In genomic region chr10:1444826-1445225, GRCh38 we compare ENCODE assay signal across 26 cellular contexts.
"Had no signal": no experiment of that assay in that cellular context is flagged by ENCODE, and none has a peak within 500 bp of the region (broad histone marks: within the 10 kb centered on the region; RNA-seq: fewer than 3 reads in every experiment).

No MANE protein-coding gene starts in this region.

- H3K9me3 ChIP-seq: neutrophil, ovary, psoas muscle, right lobe of liver, sigmoid colon, stomach, thoracic aorta, thyroid gland, tibial nerve, upper lobe of left lung, vagina had no signal

- H3K36me3 ChIP-seq: neutrophil, ovary, right lobe of liver, sigmoid colon, stomach, thoracic aorta, thyroid gland, tibial nerve, upper lobe of left lung, vagina had no signal

- H3K4me3 ChIP-seq: ovary, psoas muscle, right lobe of liver, sigmoid colon, stomach, thoracic aorta, thyroid gland, tibial nerve, upper lobe of left lung, vagina had no signal

- H3K4me1 ChIP-seq: parathyroid adenoma, psoas muscle, right lobe of liver, sigmoid colon, thyroid gland, tibial nerve, vagina had no signal

- H3K27ac ChIP-seq: neutrophil, ovary, parathyroid adenoma, psoas muscle, right lobe of liver, sigmoid colon, stomach, thoracic aorta, thyroid gland, tibial nerve, upper lobe of left lung, vagina had no signal

- FAIRE-seq: small intestine, urothelium cell line had no signal

- ATAC-seq: psoas muscle; right cardiac atrium; right lobe of liver; stimulated activated effector memory CD8-positive, alpha-beta T cell treated with anti-CD3 and anti-CD28 coated beads, Interleukin-12 subunit alpha, Interleukin-12 subunit beta, amount 100 ng/mL, for 72 hours; stimulated activated naive B cell treated with anti-CD40 and anti-IgM and Interleukin-4, amounts not matched to agents 10 μg/mL and 1 μg/mL and 100 μg/mL, for 72 hours had no signal

- DNase-seq: nephron progenitor cell; nucleus accumbens; ovary; posterior cingulate gyrus; psoas muscle; right cardiac atrium; right lobe of liver; sigmoid colon; small intestine; stimulated activated CD4-positive, alpha-beta T cell treated with anti-CD3 and anti-CD28 coated beads, Interleukin-15, amount 100 ng/mL, for 24 hours; stimulated activated CD4-positive, alpha-beta T cell treated with anti-CD3 and anti-CD28 coated beads, Interleukin-2, amount 100 ng/mL, for 24 hours; stimulated activated CD4-positive, alpha-beta T cell treated with anti-CD3 and anti-CD28 coated beads, Interleukin-2, amount 100 ng/mL, for 48 hours; stimulated activated CD4-positive, alpha-beta T cell treated with anti-CD3 and anti-CD28 coated beads, Interleukin-4, amount 100 ng/mL, for 24 hours; stimulated activated naive B cell treated with anti-CD40 and anti-IgM and Interleukin-4, amounts not matched to agents 10 μg/mL and 1 μg/mL and 100 μg/mL, for 72 hours; stimulated activated naive CD4-positive, alpha-beta T cell treated with Interleukin-2 at 50 U/mL for 16 hours; stomach; thyroid gland; trophoblast cell; upper lobe of left lung had no signal

- H3K27me3 ChIP-seq: neutrophil, ovary, right lobe of liver, sigmoid colon, stomach, thyroid gland, tibial nerve, upper lobe of left lung, vagina had no signal

- H2AFZ ChIP-seq: parathyroid adenoma had no signal

- H3K9ac ChIP-seq: parathyroid adenoma had no signal

- H3K79me2 ChIP-seq: parathyroid adenoma had no signal
